1 cellular context compared by ENCODE assay signal in the genomic region with DNA sequence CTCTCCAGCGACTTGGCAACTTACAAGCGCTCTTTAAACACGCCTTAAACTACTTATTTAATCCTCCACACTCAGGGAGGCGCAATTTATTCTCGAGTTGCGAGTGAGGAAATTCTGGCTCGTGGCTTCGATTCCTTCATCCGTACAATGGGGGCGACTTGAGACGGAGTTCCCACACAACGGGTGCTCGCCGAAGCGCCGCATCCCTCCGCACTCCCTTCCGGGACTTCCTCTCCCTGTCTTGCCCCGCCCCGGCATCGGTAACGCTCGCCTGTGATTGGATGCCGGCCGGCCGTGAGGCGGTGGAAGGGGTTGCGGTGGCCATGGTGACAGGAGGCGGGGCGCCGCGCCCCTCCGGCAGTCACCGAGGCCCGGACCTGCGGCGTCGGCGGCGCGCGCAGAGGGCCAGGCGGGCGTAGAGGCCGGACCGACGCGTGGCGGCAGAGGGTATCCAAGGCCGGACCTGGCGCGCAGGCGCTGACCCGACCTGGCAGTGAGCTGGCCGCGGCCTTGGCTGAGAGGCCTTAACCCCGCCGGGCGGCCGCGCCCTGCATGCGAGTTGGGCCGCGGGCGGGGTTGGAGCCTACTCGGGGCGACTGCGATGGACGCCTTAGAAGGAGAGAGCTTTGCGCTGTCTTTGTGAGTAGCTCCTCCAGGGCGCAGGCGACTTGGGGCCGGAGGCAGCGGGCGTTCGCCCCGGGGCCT.
A peak's percentile ranks its signal among the peaks of the same experiment; 100 is the strongest.
TF ChIP-seq lines count a peak whose summit lies in the region.

A gene (plus strand): TSS at position 493 of the 705 bp plus-strand sequence. CDS start 109 bp downstream, at position 602.

TF ChIP-seq in K562, 482 proteins besides CTCF, POLR2A, EP300 and RAD21 (continued from another document and continues in another):
- TF ChIP-seq, protein P1, sequence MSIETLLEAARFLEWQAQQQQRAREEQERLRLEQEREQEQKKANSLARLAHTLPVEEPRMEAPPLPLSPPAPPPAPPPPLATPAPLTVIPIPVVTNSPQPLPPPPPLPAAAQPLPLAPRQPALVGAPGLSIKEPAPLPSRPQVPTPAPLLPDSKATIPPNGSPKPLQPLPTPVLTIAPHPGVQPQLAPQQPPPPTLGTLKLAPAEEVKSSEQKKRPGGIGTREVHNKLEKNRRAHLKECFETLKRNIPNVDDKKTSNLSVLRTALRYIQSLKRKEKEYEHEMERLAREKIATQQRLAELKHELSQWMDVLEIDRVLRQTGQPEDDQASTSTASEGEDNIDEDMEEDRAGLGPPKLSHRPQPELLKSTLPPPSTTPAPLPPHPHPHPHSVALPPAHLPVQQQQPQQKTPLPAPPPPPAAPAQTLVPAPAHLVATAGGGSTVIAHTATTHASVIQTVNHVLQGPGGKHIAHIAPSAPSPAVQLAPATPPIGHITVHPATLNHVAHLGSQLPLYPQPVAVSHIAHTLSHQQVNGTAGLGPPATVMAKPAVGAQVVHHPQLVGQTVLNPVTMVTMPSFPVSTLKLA (conservative IDR thresholded peaks at IDR 0.05): peak; percentile 60 to 82
- peak; percentile 73 for TF ChIP-seq SAP30 (IDR thresholded peaks at IDR 0.05; ENCODE audit: borderline replicate concordance, insufficient read depth, low read depth, low read length, poor library complexity, severe bottlenecking)
- TF ChIP-seq, protein P2, sequence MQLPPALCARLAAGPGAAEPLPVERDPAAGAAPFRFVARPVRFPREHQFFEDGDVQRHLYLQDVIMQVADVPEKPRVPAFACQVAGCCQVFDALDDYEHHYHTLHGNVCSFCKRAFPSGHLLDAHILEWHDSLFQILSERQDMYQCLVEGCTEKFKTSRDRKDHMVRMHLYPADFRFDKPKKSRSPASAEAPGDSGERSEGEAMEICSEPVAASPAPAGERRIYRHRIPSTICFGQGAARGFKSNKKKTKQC (CRISPR knock-in tag; IDR thresholded peaks at IDR 0.05): peak; percentile 60
- peak; percentile 96 for TF ChIP-seq POLR2G (IDR thresholded peaks at IDR 0.05; ENCODE audit: low read depth, low read length)
- TF ChIP-seq ZNF324 (CRISPR knock-in tag; IDR thresholded peaks at IDR 0.05): no peak
- TF ChIP-seq, protein P3, sequence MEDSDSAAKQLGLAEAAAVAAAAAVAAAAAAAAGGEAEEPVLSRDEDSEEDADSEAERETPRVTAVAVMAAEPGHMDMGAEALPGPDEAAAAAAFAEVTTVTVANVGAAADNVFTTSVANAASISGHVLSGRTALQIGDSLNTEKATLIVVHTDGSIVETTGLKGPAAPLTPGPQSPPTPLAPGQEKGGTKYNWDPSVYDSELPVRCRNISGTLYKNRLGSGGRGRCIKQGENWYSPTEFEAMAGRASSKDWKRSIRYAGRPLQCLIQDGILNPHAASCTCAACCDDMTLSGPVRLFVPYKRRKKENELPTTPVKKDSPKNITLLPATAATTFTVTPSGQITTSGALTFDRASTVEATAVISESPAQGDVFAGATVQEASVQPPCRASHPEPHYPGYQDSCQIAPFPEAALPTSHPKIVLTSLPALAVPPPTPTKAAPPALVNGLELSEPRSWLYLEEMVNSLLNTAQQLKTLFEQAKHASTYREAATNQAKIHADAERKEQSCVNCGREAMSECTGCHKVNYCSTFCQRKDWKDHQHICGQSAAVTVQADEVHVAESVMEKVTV (CRISPR knock-in tag; IDR thresholded peaks at IDR 0.05): 0 out of 2 replicates have a peak, but pooled peaks have one; percentile 28
- TF ChIP-seq, protein P4, sequence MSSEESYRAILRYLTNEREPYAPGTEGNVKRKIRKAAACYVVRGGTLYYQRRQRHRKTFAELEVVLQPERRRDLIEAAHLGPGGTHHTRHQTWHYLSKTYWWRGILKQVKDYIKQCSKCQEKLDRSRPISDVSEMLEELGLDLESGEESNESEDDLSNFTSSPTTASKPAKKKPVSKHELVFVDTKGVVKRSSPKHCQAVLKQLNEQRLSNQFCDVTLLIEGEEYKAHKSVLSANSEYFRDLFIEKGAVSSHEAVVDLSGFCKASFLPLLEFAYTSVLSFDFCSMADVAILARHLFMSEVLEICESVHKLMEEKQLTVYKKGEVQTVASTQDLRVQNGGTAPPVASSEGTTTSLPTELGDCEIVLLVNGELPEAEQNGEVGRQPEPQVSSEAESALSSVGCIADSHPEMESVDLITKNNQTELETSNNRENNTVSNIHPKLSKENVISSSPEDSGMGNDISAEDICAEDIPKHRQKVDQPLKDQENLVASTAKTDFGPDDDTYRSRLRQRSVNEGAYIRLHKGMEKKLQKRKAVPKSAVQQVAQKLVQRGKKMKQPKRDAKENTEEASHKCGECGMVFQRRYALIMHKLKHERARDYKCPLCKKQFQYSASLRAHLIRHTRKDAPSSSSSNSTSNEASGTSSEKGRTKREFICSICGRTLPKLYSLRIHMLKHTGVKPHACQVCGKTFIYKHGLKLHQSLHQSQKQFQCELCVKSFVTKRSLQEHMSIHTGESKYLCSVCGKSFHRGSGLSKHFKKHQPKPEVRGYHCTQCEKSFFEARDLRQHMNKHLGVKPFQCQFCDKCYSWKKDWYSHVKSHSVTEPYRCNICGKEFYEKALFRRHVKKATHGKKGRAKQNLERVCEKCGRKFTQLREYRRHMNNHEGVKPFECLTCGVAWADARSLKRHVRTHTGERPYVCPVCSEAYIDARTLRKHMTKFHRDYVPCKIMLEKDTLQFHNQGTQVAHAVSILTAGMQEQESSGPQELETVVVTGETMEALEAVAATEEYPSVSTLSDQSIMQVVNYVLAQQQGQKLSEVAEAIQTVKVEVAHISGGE (CRISPR knock-in tag; IDR thresholded peaks at IDR 0.05): peak in 2 of 3 experiments; percentile 45 to 87; a peak in 3 of 6 replicates
- peak; percentile 83; the same call in 1 of the 2 replicates for TF ChIP-seq ZBTB1 (CRISPR knock-in tag; IDR thresholded peaks at IDR 0.05; ENCODE audit: borderline replicate concordance, low read depth)
- 0 out of 2 replicates have a peak, but pooled peaks have one; percentile 18 for TF ChIP-seq RBM34 (IDR thresholded peaks at IDR 0.05; ENCODE audit: borderline replicate concordance, insufficient read depth, low read length)
- TF ChIP-seq, protein P5, sequence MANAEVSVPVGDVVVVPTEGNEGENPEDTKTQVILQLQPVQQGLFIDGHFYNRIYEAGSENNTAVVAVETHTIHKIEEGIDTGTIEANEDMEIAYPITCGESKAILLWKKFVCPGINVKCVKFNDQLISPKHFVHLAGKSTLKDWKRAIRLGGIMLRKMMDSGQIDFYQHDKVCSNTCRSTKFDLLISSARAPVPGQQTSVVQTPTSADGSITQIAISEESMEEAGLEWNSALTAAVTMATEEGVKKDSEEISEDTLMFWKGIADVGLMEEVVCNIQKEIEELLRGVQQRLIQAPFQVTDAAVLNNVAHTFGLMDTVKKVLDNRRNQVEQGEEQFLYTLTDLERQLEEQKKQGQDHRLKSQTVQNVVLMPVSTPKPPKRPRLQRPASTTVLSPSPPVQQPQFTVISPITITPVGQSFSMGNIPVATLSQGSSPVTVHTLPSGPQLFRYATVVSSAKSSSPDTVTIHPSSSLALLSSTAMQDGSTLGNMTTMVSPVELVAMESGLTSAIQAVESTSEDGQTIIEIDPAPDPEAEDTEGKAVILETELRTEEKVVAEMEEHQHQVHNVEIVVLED (CRISPR knock-in tag; IDR thresholded peaks at IDR 0.05): peak; percentile 78
- no peak for TF ChIP-seq SRSF9 (IDR thresholded peaks at IDR 0.05; ENCODE audit: borderline replicate concordance, low read depth, low read length)
- TF ChIP-seq, protein P6, sequence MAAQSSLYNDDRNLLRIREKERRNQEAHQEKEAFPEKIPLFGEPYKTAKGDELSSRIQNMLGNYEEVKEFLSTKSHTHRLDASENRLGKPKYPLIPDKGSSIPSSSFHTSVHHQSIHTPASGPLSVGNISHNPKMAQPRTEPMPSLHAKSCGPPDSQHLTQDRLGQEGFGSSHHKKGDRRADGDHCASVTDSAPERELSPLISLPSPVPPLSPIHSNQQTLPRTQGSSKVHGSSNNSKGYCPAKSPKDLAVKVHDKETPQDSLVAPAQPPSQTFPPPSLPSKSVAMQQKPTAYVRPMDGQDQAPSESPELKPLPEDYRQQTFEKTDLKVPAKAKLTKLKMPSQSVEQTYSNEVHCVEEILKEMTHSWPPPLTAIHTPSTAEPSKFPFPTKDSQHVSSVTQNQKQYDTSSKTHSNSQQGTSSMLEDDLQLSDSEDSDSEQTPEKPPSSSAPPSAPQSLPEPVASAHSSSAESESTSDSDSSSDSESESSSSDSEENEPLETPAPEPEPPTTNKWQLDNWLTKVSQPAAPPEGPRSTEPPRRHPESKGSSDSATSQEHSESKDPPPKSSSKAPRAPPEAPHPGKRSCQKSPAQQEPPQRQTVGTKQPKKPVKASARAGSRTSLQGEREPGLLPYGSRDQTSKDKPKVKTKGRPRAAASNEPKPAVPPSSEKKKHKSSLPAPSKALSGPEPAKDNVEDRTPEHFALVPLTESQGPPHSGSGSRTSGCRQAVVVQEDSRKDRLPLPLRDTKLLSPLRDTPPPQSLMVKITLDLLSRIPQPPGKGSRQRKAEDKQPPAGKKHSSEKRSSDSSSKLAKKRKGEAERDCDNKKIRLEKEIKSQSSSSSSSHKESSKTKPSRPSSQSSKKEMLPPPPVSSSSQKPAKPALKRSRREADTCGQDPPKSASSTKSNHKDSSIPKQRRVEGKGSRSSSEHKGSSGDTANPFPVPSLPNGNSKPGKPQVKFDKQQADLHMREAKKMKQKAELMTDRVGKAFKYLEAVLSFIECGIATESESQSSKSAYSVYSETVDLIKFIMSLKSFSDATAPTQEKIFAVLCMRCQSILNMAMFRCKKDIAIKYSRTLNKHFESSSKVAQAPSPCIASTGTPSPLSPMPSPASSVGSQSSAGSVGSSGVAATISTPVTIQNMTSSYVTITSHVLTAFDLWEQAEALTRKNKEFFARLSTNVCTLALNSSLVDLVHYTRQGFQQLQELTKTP (IDR thresholded peaks at IDR 0.05; ENCODE audit: low read depth in 1 of 2, partially characterized antibody in 2 of 2): no peak
- TF ChIP-seq NFYB (IDR thresholded peaks at IDR 0.05; ENCODE audit: extremely low read depth, insufficient read length): peak; percentile 70
- peak; percentile 79; the same call in 1 of the 2 replicates for TF ChIP-seq ESRRA (IDR thresholded peaks at IDR 0.05; ENCODE audit: borderline replicate concordance, low read depth)
- TF ChIP-seq ZNF76 (CRISPR knock-in tag; IDR thresholded peaks at IDR 0.05; ENCODE audit: borderline replicate concordance): no peak
- TF ChIP-seq TCF7L2 (IDR thresholded peaks at IDR 0.05; ENCODE audit: low read depth, low read length): no peak
- 0 out of 2 replicates have a peak, but pooled peaks have one; percentile 53 for TF ChIP-seq BRD4 (IDR thresholded peaks at IDR 0.05)
- peak; percentile 41 to 76; a peak in 3 of 4 replicates for TF ChIP-seq NONO (IDR thresholded peaks at IDR 0.05; ENCODE audit: low read depth in 2 of 2, low read length in 1 of 2)
- TF ChIP-seq SUPT5H (IDR thresholded peaks at IDR 0.05): peak; percentile 76
- TF ChIP-seq, protein P7, sequence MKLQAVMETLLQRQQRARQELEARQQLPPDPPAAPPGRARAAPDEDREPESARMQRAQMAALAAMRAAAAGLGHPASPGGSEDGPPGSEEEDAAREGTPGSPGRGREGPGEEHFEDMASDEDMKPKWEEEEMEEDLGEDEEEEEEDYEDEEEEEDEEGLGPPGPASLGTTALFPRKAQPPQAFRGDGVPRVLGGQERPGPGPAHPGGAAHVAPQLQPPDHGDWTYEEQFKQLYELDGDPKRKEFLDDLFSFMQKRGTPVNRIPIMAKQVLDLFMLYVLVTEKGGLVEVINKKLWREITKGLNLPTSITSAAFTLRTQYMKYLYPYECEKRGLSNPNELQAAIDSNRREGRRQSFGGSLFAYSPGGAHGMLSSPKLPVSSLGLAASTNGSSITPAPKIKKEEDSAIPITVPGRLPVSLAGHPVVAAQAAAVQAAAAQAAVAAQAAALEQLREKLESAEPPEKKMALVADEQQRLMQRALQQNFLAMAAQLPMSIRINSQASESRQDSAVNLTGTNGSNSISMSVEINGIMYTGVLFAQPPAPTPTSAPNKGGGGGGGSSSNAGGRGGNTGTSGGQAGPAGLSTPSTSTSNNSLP (IDR thresholded peaks at IDR 0.05; ENCODE audit: borderline replicate concordance, low read depth, low read length): 0 out of 2 replicates have a peak, but pooled peaks have one; percentile 55
- TF ChIP-seq IFI16 (CRISPR knock-in tag; IDR thresholded peaks at IDR 0.05): no peak
- TF ChIP-seq RNF2 (IDR thresholded peaks at IDR 0.05): peak; percentile 16; the same call in 1 of the 2 replicates
- TF ChIP-seq EZH2 (IDR thresholded peaks at IDR 0.05; ENCODE audit: borderline replicate concordance, low read depth, low read length): no peak
- peak; percentile 79 for TF ChIP-seq EP400 (IDR thresholded peaks at IDR 0.05)
- TF ChIP-seq, protein P8, sequence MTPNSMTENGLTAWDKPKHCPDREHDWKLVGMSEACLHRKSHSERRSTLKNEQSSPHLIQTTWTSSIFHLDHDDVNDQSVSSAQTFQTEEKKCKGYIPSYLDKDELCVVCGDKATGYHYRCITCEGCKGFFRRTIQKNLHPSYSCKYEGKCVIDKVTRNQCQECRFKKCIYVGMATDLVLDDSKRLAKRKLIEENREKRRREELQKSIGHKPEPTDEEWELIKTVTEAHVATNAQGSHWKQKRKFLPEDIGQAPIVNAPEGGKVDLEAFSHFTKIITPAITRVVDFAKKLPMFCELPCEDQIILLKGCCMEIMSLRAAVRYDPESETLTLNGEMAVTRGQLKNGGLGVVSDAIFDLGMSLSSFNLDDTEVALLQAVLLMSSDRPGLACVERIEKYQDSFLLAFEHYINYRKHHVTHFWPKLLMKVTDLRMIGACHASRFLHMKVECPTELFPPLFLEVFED (CRISPR knock-in tag; conservative IDR thresholded peaks at IDR 0.05): no peak
- peak; percentile 95 for TF ChIP-seq RBFOX2 (IDR thresholded peaks at IDR 0.05; ENCODE audit: low read depth, low read length)
- TF ChIP-seq, protein P9, sequence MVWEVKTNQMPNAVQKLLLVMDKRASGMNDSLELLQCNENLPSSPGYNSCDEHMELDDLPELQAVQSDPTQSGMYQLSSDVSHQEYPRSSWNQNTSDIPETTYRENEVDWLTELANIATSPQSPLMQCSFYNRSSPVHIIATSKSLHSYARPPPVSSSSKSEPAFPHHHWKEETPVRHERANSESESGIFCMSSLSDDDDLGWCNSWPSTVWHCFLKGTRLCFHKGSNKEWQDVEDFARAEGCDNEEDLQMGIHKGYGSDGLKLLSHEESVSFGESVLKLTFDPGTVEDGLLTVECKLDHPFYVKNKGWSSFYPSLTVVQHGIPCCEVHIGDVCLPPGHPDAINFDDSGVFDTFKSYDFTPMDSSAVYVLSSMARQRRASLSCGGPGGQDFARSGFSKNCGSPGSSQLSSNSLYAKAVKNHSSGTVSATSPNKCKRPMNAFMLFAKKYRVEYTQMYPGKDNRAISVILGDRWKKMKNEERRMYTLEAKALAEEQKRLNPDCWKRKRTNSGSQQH (CRISPR knock-in tag; IDR thresholded peaks at IDR 0.05): 0 out of 2 replicates have a peak, but pooled peaks have one; percentile 44
- TF ChIP-seq MCM3 (IDR thresholded peaks at IDR 0.05): no peak
- TF ChIP-seq ARID1B (IDR thresholded peaks at IDR 0.05): 0 out of 2 replicates have a peak, but pooled peaks have one; percentile 15
- no peak for TF ChIP-seq BACH1 (tag; IDR thresholded peaks at IDR 0.05)
- no peak for TF ChIP-seq HLTF (IDR thresholded peaks at IDR 0.05)
- TF ChIP-seq, protein P10, sequence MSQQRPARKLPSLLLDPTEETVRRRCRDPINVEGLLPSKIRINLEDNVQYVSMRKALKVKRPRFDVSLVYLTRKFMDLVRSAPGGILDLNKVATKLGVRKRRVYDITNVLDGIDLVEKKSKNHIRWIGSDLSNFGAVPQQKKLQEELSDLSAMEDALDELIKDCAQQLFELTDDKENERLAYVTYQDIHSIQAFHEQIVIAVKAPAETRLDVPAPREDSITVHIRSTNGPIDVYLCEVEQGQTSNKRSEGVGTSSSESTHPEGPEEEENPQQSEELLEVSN (IDR thresholded peaks at IDR 0.05; ENCODE audit: borderline replicate concordance in 1 of 2, extremely low read depth in 1 of 2, insufficient read depth in 1 of 2, insufficient read length in 1 of 2, low read depth in 1 of 2, low read length in 1 of 2, poor library complexity in 1 of 2, severe bottlenecking in 1 of 2): peak; percentile 62 to 73
- peak in 1 of 2 experiments; percentile 54; a peak in 1 of 4 replicates for TF ChIP-seq CSDE1 (IDR thresholded peaks at IDR 0.05)
- TF ChIP-seq POLR2H (tag; IDR thresholded peaks at IDR 0.05; ENCODE audit: low read depth): peak; percentile 62
- no peak for TF ChIP-seq ATF1 (CRISPR knock-in tag; IDR thresholded peaks at IDR 0.05)
- peak; percentile 85 for TF ChIP-seq ATF1 (tag; IDR thresholded peaks at IDR 0.05)
- no peak for TF ChIP-seq SMARCB1 (IDR thresholded peaks at IDR 0.05; ENCODE audit: insufficient read length, low read depth)
